In genomic region chr2:160408205-160408561, GRCh38 we compare ENCODE assay signal across 1 cellular context.
TF ChIP-seq lines count a peak whose summit lies in the region.

No MANE protein-coding gene starts in this region.

TF ChIP-seq in HepG2, 621 proteins besides CTCF, POLR2A, EP300 and RAD21 (continued from another document):
- TF ChIP-seq MXD1 (CRISPR knock-in tag; IDR thresholded peaks at IDR 0.05), result 0 out of 2 replicates have a peak, but pooled peaks have one; percentile 4
- TF ChIP-seq NR2F6 (IDR thresholded peaks at IDR 0.05), result no peak
- TF ChIP-seq NR2F6 (CRISPR knock-in tag; IDR thresholded peaks at IDR 0.05), result no peak
- TF ChIP-seq TBX2 (CRISPR knock-in tag; IDR thresholded peaks at IDR 0.05; ENCODE audit: borderline replicate concordance), result 0 out of 2 replicates have a peak, but pooled peaks have one; percentile 20
- no peak for TF ChIP-seq ZNF138 (CRISPR knock-in tag; IDR thresholded peaks at IDR 0.05; ENCODE audit: low read depth)
TF ChIP-seq in HepG2: peak in this region for 8.
